8 cellular contexts compared by ENCODE assay signal in genomic region chr17:28318759-28319660, GRCh38. TPM values are rescaled to one million over a fixed set of nuclear protein-coding genes. Genes with fewer than 3 reads are reported as not detected.
DNase-seq lines count a peak whose midpoint lies in the region; ATAC-seq, FAIRE-seq and TF ChIP-seq lines count a peak whose summit lies in the region.

TMEM97 (plus strand) TSS chr17:28319200; CDS start chr17:28319240, 40 bp downstream.

- peak within 1 kb of the TSS; percentile 67 to 72 for H3K4me3 ChIP-seq in ascending aorta
- peak within 1 kb of the TSS; percentile 38 for H3K4me3 ChIP-seq in right cardiac atrium (ENCODE audit: low read length)
- H3K4me3 ChIP-seq in vagina: peak within 1 kb of the TSS; percentile 63 to 71

- peaks cover 5 to 13% of the 10 kb centered on the region in 2 donors for H3K4me1 ChIP-seq in ascending aorta
- H3K4me1 ChIP-seq in right cardiac atrium (ENCODE audit: control insufficient read depth, insufficient read depth, low read length): peaks cover 2% of the 10 kb centered on the region
- H3K4me1 ChIP-seq in vagina: peaks cover 19% of the 10 kb centered on the region

- WGBS in right cardiac atrium: under 1% methylated on average over 75 of the region's 75 CpGs

- DNase-seq in GM18507 (ENCODE audit: extremely low spot score, insufficient read length, low read depth): peak; percentile 96
- DNase-seq in NCI-H1930 (lab: John Stamatoyannopoulos, UW): peak; percentile 96 to 97
- DNase-seq in ascending aorta (ENCODE audit: low spot score in 2 of 2): peak; percentile 87 to 97
- DNase-seq in right cardiac atrium: peak; percentile 97 to 99 (median 98)
- DNase-seq in putamen (ENCODE audit: low spot score): peak; percentile 95
- DNase-seq in vagina (ENCODE audit: extremely low spot score in 2 of 2): peak in 1 of 2 donors; percentile 97

- intact Hi-C loops in T-helper 2 cell treated with Interferon-gamma antibody and Interleukin-4, amounts not matched to agents 100 ng/mL and 5 ng/mL, for 36 hours (cut with micrococcal nuclease): loop anchor here (1.0 to 10.0 kb wide), 5 partner anchors 16 to 274 kb away; partner anchors contain the start of genes IFT20, NLK, POLDIP2 and SARM1
- intact Hi-C loops in ascending aorta (cut with DNase I): loop anchor here (1.0 to 5.0 kb wide), 4 partner anchors 16 to 633 kb away; partner anchors contain the start of genes IFT20, NLK, PHF12 and POLDIP2
- intact Hi-C loops in right cardiac atrium (cut with DNase I): no loop called here
- intact Hi-C loops in vagina (cut with DNase I): no loop called here

- no peaks in the 10 kb centered on the region for H3K36me3 ChIP-seq in ascending aorta
- H3K36me3 ChIP-seq in vagina: no peaks in the 10 kb centered on the region

- no peak for TF ChIP-seq CTCF in ascending aorta (IDR thresholded peaks at IDR 0.05)
- peak in 1 of 3 experiments; percentile 15 for TF ChIP-seq CTCF in vagina (IDR thresholded peaks at IDR 0.05)

- FAIRE-seq in GM18507 (lab: Jason Lieb, UNC): peak; percentile 95

- ATAC-seq in HG02973 (IDR thresholded peaks at IDR 0.05; ENCODE audit: unreplicated experiment) (peak; percentile 85), right cardiac atrium (peak; percentile 100)

- no peak for TF ChIP-seq POLR2A in vagina (IDR thresholded peaks at IDR 0.05)

- H3K27me3 ChIP-seq in ascending aorta (no peaks in the 10 kb centered on the region), right cardiac atrium (ENCODE audit: control insufficient read depth, insufficient read depth) (no peaks in the 10 kb centered on the region), vagina (no peaks in the 10 kb centered on the region)

- H3K9me3 ChIP-seq in ascending aorta (no peaks in the 10 kb centered on the region), right cardiac atrium (ENCODE audit: control insufficient read depth, low read length) (no peaks in the 10 kb centered on the region), vagina (no peaks in the 10 kb centered on the region)

- H3K27ac ChIP-seq in ascending aorta (peak within 1 kb of the TSS; percentile 12 to 51), right cardiac atrium (ENCODE audit: low read length) (no peak within 1 kb of the TSS), vagina (peak within 1 kb of the TSS; percentile 60)

RNA-seq across cellular contexts. Expression of gene TMEM97, which starts in this region (rescaled TPM):
- 33.3 and 34.4 TPM in 2 replicates for total RNA-seq in T-helper 2 cell treated with Interferon-gamma antibody and Interleukin-4, amounts not matched to agents 100 ng/mL and 5 ng/mL, for 36 hours
- not detected for total RNA-seq in ascending aorta
- 1 to 10 TPM; 5.5 to 6.7 (median 6.0) TPM for total RNA-seq in right cardiac atrium
- polyA plus RNA-seq in right cardiac atrium: 3.9 TPM
- total RNA-seq in vagina: 2.5 TPM

Comparison
In these comparisons a context has a peak if more than half of its experiments do, and no peak if none do; other contexts are left out.
1. Peak in DNase-seq, H3K4me3 ChIP-seq and H3K27ac ChIP-seq in ascending aorta; RNA of the gene not detected or under 1 TPM.
2. intact Hi-C loops: an anchor here in T-helper 2 cell treated with Interferon-gamma antibody and Interleukin-4, amounts not matched to agents 100 ng/mL and 5 ng/mL, for 36 hours (1.0 to 10.0 kb wide) and ascending aorta (1.0 to 5.0 kb wide); none called in right cardiac atrium and vagina.